Comparison of ENCODE assay signal across 22 cellular contexts in genomic region chr11:6027501-6027900, GRCh38. TPM values are rescaled to one million over a fixed set of nuclear protein-coding genes. Genes with fewer than 3 reads are reported as not detected.
"Had no signal": no experiment of that assay in that cellular context is flagged by ENCODE, and none has a peak within 500 bp of the region (broad histone marks: within the 10 kb centered on the region; RNA-seq: fewer than 3 reads in every experiment).

No MANE protein-coding gene starts in this region.

- H3K27me3 ChIP-seq: adrenal gland had no signal

- H3K9me3 Mint-ChIP-seq: activated CD8-positive, alpha-beta T cell treated with anti-CD3 and anti-CD28 coated beads for 36 hours; activated naive CD8-positive, alpha-beta T cell treated with anti-CD3 and anti-CD28 coated beads, Interleukin-2, amount 10 ng/mL, durations not matched to agents 7 days and 5 days; activated T-cell treated with anti-CD3 and anti-CD28 coated beads, Interleukin-2, amount 50 U/mL, for 72 hours; activated T-helper 2 cell treated with anti-CD3 and anti-CD28 coated beads, Interferon-gamma antibody, Interleukin-2, Interleukin-4, amounts not matched to agents 10 μg/mL and 5 μg/mL and 100 μg/mL, durations not matched to agents 14 hours and 24 hours and 36 hours had no signal

- DNase-seq: activated CD4-positive, alpha-beta T cell treated with anti-CD3 and anti-CD28 coated beads for 4 hours; activated CD8-positive, alpha-beta memory T cell treated with anti-CD3 and anti-CD28 coated beads, Interleukin-2, amount 50 U/mL, for 4 hours; activated CD8-positive, alpha-beta T cell treated with anti-CD3 and anti-CD28 coated beads for 36 hours; activated naive CD4-positive, alpha-beta T cell treated with anti-CD3 and anti-CD28 coated beads, Interleukin-2, amount 50 U/mL, for 16 hours; activated naive CD8-positive, alpha-beta T cell treated with anti-CD3 and anti-CD28 coated beads, Interleukin-2, amount 10 ng/mL, durations not matched to agents 7 days and 5 days; activated T-cell treated with anti-CD3 and anti-CD28 coated beads, Interleukin-2, amount 50 U/mL, for 72 hours; adrenal gland; anterior cingulate cortex; caudate nucleus; NCI-H1105 treated with DMSO at 0.1 percent for 48 hours; NCI-H1436 treated with DMSO at 0.1 percent for 48 hours; NCI-H187; NCI-H2081; NCI-H524; PC-3; SIG-M5; T-helper 1 cell had no signal

- H3K36me3 Mint-ChIP-seq: activated naive CD8-positive, alpha-beta T cell treated with anti-CD3 and anti-CD28 coated beads, Interleukin-2, amount 10 ng/mL, durations not matched to agents 7 days and 5 days had no signal

- H3K4me3 ChIP-seq: adrenal gland had no signal

- H3K4me3 Mint-ChIP-seq: activated CD8-positive, alpha-beta T cell treated with anti-CD3 and anti-CD28 coated beads for 36 hours; activated naive CD8-positive, alpha-beta T cell treated with anti-CD3 and anti-CD28 coated beads, Interleukin-2, amount 10 ng/mL, durations not matched to agents 7 days and 5 days; activated T-cell treated with anti-CD3 and anti-CD28 coated beads, Interleukin-2, amount 50 U/mL, for 72 hours had no signal

- H3K4me1 ChIP-seq: adrenal gland had no signal

- H3K9me3 ChIP-seq: adrenal gland had no signal

- H3K27ac Mint-ChIP-seq: activated CD8-positive, alpha-beta T cell treated with anti-CD3 and anti-CD28 coated beads for 36 hours; activated naive CD8-positive, alpha-beta T cell treated with anti-CD3 and anti-CD28 coated beads, Interleukin-2, amount 10 ng/mL, durations not matched to agents 7 days and 5 days; activated T-cell treated with anti-CD3 and anti-CD28 coated beads, Interleukin-2, amount 50 U/mL, for 72 hours; activated T-helper 2 cell treated with anti-CD3 and anti-CD28 coated beads, Interferon-gamma antibody, Interleukin-2, Interleukin-4, amounts not matched to agents 10 μg/mL and 5 μg/mL and 100 μg/mL, durations not matched to agents 14 hours and 24 hours and 36 hours had no signal

- H3K4me1 Mint-ChIP-seq: activated naive CD8-positive, alpha-beta T cell treated with anti-CD3 and anti-CD28 coated beads, Interleukin-2, amount 10 ng/mL, durations not matched to agents 7 days and 5 days had no signal

- FAIRE-seq: RCC 7860 had no signal

- H3K27ac ChIP-seq: adrenal gland had no signal

- ATAC-seq: activated CD4-positive, CD25-positive, alpha-beta regulatory T cell treated with anti-CD3 and anti-CD28 coated beads, Interleukin-2, amount 50 U/mL, for 24 hours; activated CD8-positive, alpha-beta T cell treated with anti-CD3 and anti-CD28 coated beads for 36 hours; activated T-cell treated with anti-CD3 and anti-CD28 coated beads, Interleukin-2, amount 50 U/mL, for 72 hours; PC-3 had no signal

- H3K36me3 ChIP-seq: adrenal gland had no signal

RNA-seq across cellular contexts. Expression of gene OR56A1, which starts 3.1 kb away (rescaled TPM):
- total RNA-seq: activated CD8-positive, alpha-beta T cell treated with anti-CD3 and anti-CD28 coated beads for 36 hours; activated naive CD8-positive, alpha-beta T cell treated with anti-CD3 and anti-CD28 coated beads, Interleukin-2, amount 10 ng/mL, durations not matched to agents 7 days and 5 days; activated T-cell treated with anti-CD3 and anti-CD28 coated beads, Interleukin-2, amount 50 U/mL, for 72 hours; activated T-helper 2 cell treated with anti-CD3 and anti-CD28 coated beads, Interferon-gamma antibody, Interleukin-2, Interleukin-4, amounts not matched to agents 10 μg/mL and 5 μg/mL and 100 μg/mL, durations not matched to agents 14 hours and 24 hours and 36 hours; adrenal gland; PC-3; T-helper 2 cell treated with Interferon-gamma antibody and Interleukin-4, amounts not matched to agents 100 ng/mL and 5 ng/mL, for 36 hours had no signal
- polyA plus RNA-seq: adrenal gland had no signal

RNA-seq across cellular contexts. Expression of gene OR56A4, which starts 20.8 kb away (rescaled TPM):
- total RNA-seq: activated CD8-positive, alpha-beta T cell treated with anti-CD3 and anti-CD28 coated beads for 36 hours; activated naive CD8-positive, alpha-beta T cell treated with anti-CD3 and anti-CD28 coated beads, Interleukin-2, amount 10 ng/mL, durations not matched to agents 7 days and 5 days; activated T-cell treated with anti-CD3 and anti-CD28 coated beads, Interleukin-2, amount 50 U/mL, for 72 hours; activated T-helper 2 cell treated with anti-CD3 and anti-CD28 coated beads, Interferon-gamma antibody, Interleukin-2, Interleukin-4, amounts not matched to agents 10 μg/mL and 5 μg/mL and 100 μg/mL, durations not matched to agents 14 hours and 24 hours and 36 hours; adrenal gland; cerebellum; PC-3; T-helper 2 cell treated with Interferon-gamma antibody and Interleukin-4, amounts not matched to agents 100 ng/mL and 5 ng/mL, for 36 hours had no signal
- polyA plus RNA-seq: adrenal gland had no signal

RNA-seq across cellular contexts. Expression of gene OR52L1, which starts 40.7 kb away (rescaled TPM):
- total RNA-seq: activated CD8-positive, alpha-beta T cell treated with anti-CD3 and anti-CD28 coated beads for 36 hours; activated naive CD8-positive, alpha-beta T cell treated with anti-CD3 and anti-CD28 coated beads, Interleukin-2, amount 10 ng/mL, durations not matched to agents 7 days and 5 days; activated T-cell treated with anti-CD3 and anti-CD28 coated beads, Interleukin-2, amount 50 U/mL, for 72 hours; activated T-helper 2 cell treated with anti-CD3 and anti-CD28 coated beads, Interferon-gamma antibody, Interleukin-2, Interleukin-4, amounts not matched to agents 10 μg/mL and 5 μg/mL and 100 μg/mL, durations not matched to agents 14 hours and 24 hours and 36 hours; cerebellum; PC-3; T-helper 2 cell treated with Interferon-gamma antibody and Interleukin-4, amounts not matched to agents 100 ng/mL and 5 ng/mL, for 36 hours had no signal
- polyA plus RNA-seq: adrenal gland had no signal

RNA-seq across cellular contexts. Expression of gene OR56A5, which starts 59.2 kb away (rescaled TPM):
- total RNA-seq: activated CD8-positive, alpha-beta T cell treated with anti-CD3 and anti-CD28 coated beads for 36 hours; activated naive CD8-positive, alpha-beta T cell treated with anti-CD3 and anti-CD28 coated beads, Interleukin-2, amount 10 ng/mL, durations not matched to agents 7 days and 5 days; activated T-cell treated with anti-CD3 and anti-CD28 coated beads, Interleukin-2, amount 50 U/mL, for 72 hours; activated T-helper 2 cell treated with anti-CD3 and anti-CD28 coated beads, Interferon-gamma antibody, Interleukin-2, Interleukin-4, amounts not matched to agents 10 μg/mL and 5 μg/mL and 100 μg/mL, durations not matched to agents 14 hours and 24 hours and 36 hours; adrenal gland; cerebellum; PC-3; T-helper 2 cell treated with Interferon-gamma antibody and Interleukin-4, amounts not matched to agents 100 ng/mL and 5 ng/mL, for 36 hours had no signal
- polyA plus RNA-seq: adrenal gland had no signal
